In genomic region chr2:135473567-135473966, GRCh38 we compare ENCODE assay signal across 1 cellular context.
TF ChIP-seq lines count a peak whose summit lies in the region.

No MANE protein-coding gene starts in this region.

TF ChIP-seq in WTC11, 78 proteins besides CTCF, POLR2A, EP300 and RAD21 (continued from another document):
- TF ChIP-seq E2F1 (CRISPR knock-in tag; IDR thresholded peaks at IDR 0.05) (no peak), MLX (CRISPR knock-in tag; IDR thresholded peaks at IDR 0.05) (no peak), ZMAT4 (CRISPR knock-in tag; IDR thresholded peaks at IDR 0.05) (no peak)
